ENCODE assay signal across 12 cellular contexts in genomic region chr1:107877092-107877491, GRCh38.
DNase-seq lines count a peak whose midpoint lies in the region; ATAC-seq and TF ChIP-seq lines count a peak whose summit lies in the region.
"Had no signal": no experiment of that assay in that cellular context is flagged by ENCODE, and none has a peak within 500 bp of the region (broad histone marks: within the 10 kb centered on the region; RNA-seq: fewer than 3 reads in every experiment).

No MANE protein-coding gene starts in this region.

- TF ChIP-seq CTCF in lower lobe of right lung (IDR thresholded peaks at IDR 0.05) = no peak

- H3K9me3 Mint-ChIP-seq in CD4-positive, CD25-positive, alpha-beta regulatory T cell = peaks cover 0 to 12% (median 0%) of the 10 kb centered on the region in 7 donors

- peaks cover 0 to 3% of the 10 kb centered on the region in 2 experiments for H3K9me3 ChIP-seq in CD4-positive, CD25-positive, alpha-beta regulatory T cell (ENCODE audit: control insufficient read depth in 2 of 2, low read length in 2 of 2)
- H3K9me3 ChIP-seq in HUES48 (ENCODE audit: control insufficient read depth, insufficient read depth, low read length) (no peaks in the 10 kb centered on the region), lower lobe of right lung (no peaks in the 10 kb centered on the region)
- H3K9me3 ChIP-seq: uterus had no signal

- peak overlapping the region; percentile 63 for H3K4me3 ChIP-seq in CD4-positive, CD25-positive, alpha-beta regulatory T cell (ENCODE audit: low read depth, low read length)
- no peak overlapping the region for H3K4me3 ChIP-seq in HUES48 (ENCODE audit: low read depth, low read length)
- no peak overlapping the region for H3K4me3 ChIP-seq in lower lobe of right lung
- H3K4me3 ChIP-seq: uterus had no signal

- H3K36me3 ChIP-seq in CD4-positive, CD25-positive, alpha-beta regulatory T cell (ENCODE audit: control insufficient read depth, insufficient read depth, low read length) = peaks cover 2% of the 10 kb centered on the region
- no peaks in the 10 kb centered on the region for H3K36me3 ChIP-seq in HUES48 (ENCODE audit: control insufficient read depth, insufficient read depth, low read length)
- no peaks in the 10 kb centered on the region for H3K36me3 ChIP-seq in lower lobe of right lung
- H3K36me3 ChIP-seq: brain microvascular endothelial cell, uterus had no signal

- peak overlapping the region in 1 of 3 donors; percentile 49 for H3K27ac Mint-ChIP-seq in CD4-positive, CD25-positive, alpha-beta regulatory T cell

- H3K36me3 Mint-ChIP-seq in CD4-positive, CD25-positive, alpha-beta regulatory T cell = peaks cover 8% of the 10 kb centered on the region

- no peak for ATAC-seq in CD4-positive, CD25-positive, alpha-beta regulatory T cell (ENCODE audit: low read depth in 2 of 2)
- ATAC-seq in lower lobe of right lung = peak; percentile 64 to 87

- peaks cover 35 to 78% (median 42%) of the 10 kb centered on the region in 4 donors for H3K4me1 Mint-ChIP-seq in CD4-positive, CD25-positive, alpha-beta regulatory T cell

- H3K27me3 ChIP-seq in CD4-positive, CD25-positive, alpha-beta regulatory T cell (ENCODE audit: control insufficient read depth, insufficient read depth, low read length) = no peaks in the 10 kb centered on the region
- H3K27me3 ChIP-seq in HUES48 (ENCODE audit: control insufficient read depth, insufficient read depth, low read length) = no peaks in the 10 kb centered on the region
- no peaks in the 10 kb centered on the region for H3K27me3 ChIP-seq in lower lobe of right lung (ENCODE audit: low read depth)
- H3K27me3 ChIP-seq: brain microvascular endothelial cell, uterus had no signal

- H3K27ac ChIP-seq in CD4-positive, CD25-positive, alpha-beta regulatory T cell (ENCODE audit: insufficient read depth, low read length, poor library complexity, severe bottlenecking) = peak overlapping the region; percentile 35
- H3K27ac ChIP-seq in HUES48 (ENCODE audit: low read depth, low read length) (peak overlapping the region; percentile 56), lower lobe of right lung (no peak overlapping the region)
- H3K27ac ChIP-seq: brain microvascular endothelial cell, uterus had no signal

- peak overlapping the region; percentile 3 to 68 (median 40) for H3K4me3 Mint-ChIP-seq in CD4-positive, CD25-positive, alpha-beta regulatory T cell

- no peak overlapping the region for H3K9ac ChIP-seq in HUES48 (ENCODE audit: low read depth, low read length)

- peaks cover 18% of the 10 kb centered on the region for H3K4me1 ChIP-seq in CD4-positive, CD25-positive, alpha-beta regulatory T cell (ENCODE audit: control insufficient read depth, insufficient read depth, low read length, poor library complexity, severe bottlenecking)
- peaks cover 19% of the 10 kb centered on the region for H3K4me1 ChIP-seq in HUES48 (ENCODE audit: control insufficient read depth, insufficient read depth, low read length)
- H3K4me1 ChIP-seq in lower lobe of right lung = peaks cover 21% of the 10 kb centered on the region
- H3K4me1 ChIP-seq: uterus had no signal

- no peak for DNase-seq in CD4-positive, CD25-positive, alpha-beta regulatory T cell
- DNase-seq in SKM-1 (lab: John Stamatoyannopoulos, UW; ENCODE audit: unreplicated experiment) (peak; percentile 79), lower lobe of right lung (no peak), T-helper 9 cell (no peak), HT-29 (ENCODE audit: low spot score) (no peak)
- no peak for DNase-seq in stimulated activated CD4-positive, alpha-beta T cell treated with anti-CD3 and anti-CD28 coated beads, Interleukin-4, amount 100 ng/mL, for 4 hours
- DNase-seq in activated T-cell treated with anti-CD3 and anti-CD28 coated beads, Interleukin-2, amount 50 U/mL, for 1 hour = no peak
- DNase-seq: activated CD4-positive, alpha-beta T cell treated with anti-CD3 and anti-CD28 coated beads for 4 hours; brain microvascular endothelial cell; NCI-H1694 treated with DMSO at 0.1 percent for 48 hours; uterus had no signal

- intact Hi-C loops in lower lobe of right lung (cut with DNase I) = no loop called here

- no peaks in the 10 kb centered on the region for H3K27me3 Mint-ChIP-seq in CD4-positive, CD25-positive, alpha-beta regulatory T cell

Comparison
In these comparisons a context has a peak if more than half of its experiments do, and no peak if none do; other contexts are left out.
1. ATAC-seq: peak in lower lobe of right lung (2 of 2); none in CD4-positive, CD25-positive, alpha-beta regulatory T cell (0 of 2).